Comparison of ENCODE assay signal across 1 cellular context in genomic region chr1:244864253-244865027, GRCh38.
TF ChIP-seq lines count a peak whose summit lies in the region.

TSS of gene HNRNPU (minus strand) at chr1:244864543. CDS start at chr1:244864307, 236 bp downstream.

TF ChIP-seq in HepG2, 621 proteins besides CTCF, POLR2A, EP300 and RAD21 (continued from another document and continues in another):
- TF ChIP-seq HMGXB3 (CRISPR knock-in tag; IDR thresholded peaks at IDR 0.05; ENCODE audit: borderline replicate concordance): 0 out of 2 replicates have a peak, but pooled peaks have one; percentile 32
- no peak for TF ChIP-seq CHD4 (IDR thresholded peaks at IDR 0.05; ENCODE audit: borderline replicate concordance, low read length)
- peak in 1 of 2 experiments; percentile 46; a peak in 1 of 4 replicates for TF ChIP-seq ATF4 (CRISPR knock-in tag; IDR thresholded peaks at IDR 0.05)
- TF ChIP-seq MEIS2 (CRISPR knock-in tag; IDR thresholded peaks at IDR 0.05): no peak; the same call in 1 of the 2 replicates
- TF ChIP-seq ZNF704 (CRISPR knock-in tag; IDR thresholded peaks at IDR 0.05; ENCODE audit: borderline replicate concordance): 0 out of 2 replicates have a peak, but pooled peaks have one; percentile 25
- TF ChIP-seq ZNF280B (CRISPR knock-in tag; IDR thresholded peaks at IDR 0.05; ENCODE audit: borderline replicate concordance): no peak; the same call in 1 of the 2 replicates
- TF ChIP-seq ELF4 (CRISPR knock-in tag; IDR thresholded peaks at IDR 0.05; ENCODE audit: borderline replicate concordance): no peak; the same call in 1 of the 2 replicates
- no peak for TF ChIP-seq FIP1L1 (IDR thresholded peaks at IDR 0.05; ENCODE audit: borderline replicate concordance, insufficient read depth, low read depth, low read length)
- TF ChIP-seq ZNF180 (CRISPR knock-in tag; IDR thresholded peaks at IDR 0.05; ENCODE audit: borderline replicate concordance, low read depth): no peak
- no peak for TF ChIP-seq RBAK (CRISPR knock-in tag; IDR thresholded peaks at IDR 0.05)
- 0 out of 2 replicates have a peak, but pooled peaks have one; percentile 25 for TF ChIP-seq CSRNP1 (CRISPR knock-in tag; IDR thresholded peaks at IDR 0.05)
- no peak for TF ChIP-seq NR2F2 (IDR thresholded peaks at IDR 0.05; ENCODE audit: borderline replicate concordance, low read depth)
- TF ChIP-seq HMGA1 (CRISPR knock-in tag; conservative IDR thresholded peaks at IDR 0.05): no peak
- no peak for TF ChIP-seq ZNF251 (CRISPR knock-in tag; IDR thresholded peaks at IDR 0.05)
- no peak; the same call in 1 of the 2 replicates for TF ChIP-seq CCDC6 (CRISPR knock-in tag; IDR thresholded peaks at IDR 0.05)
- peak; percentile 66; the same call in 1 of the 2 replicates for TF ChIP-seq ZNF350 (CRISPR knock-in tag; IDR thresholded peaks at IDR 0.05; ENCODE audit: borderline replicate concordance, low read depth)
- peak; percentile 81; the same call in 1 of the 2 replicates for TF ChIP-seq ARNT2 (CRISPR knock-in tag; IDR thresholded peaks at IDR 0.05; ENCODE audit: low read depth)
- no peak for TF ChIP-seq MTF1 (CRISPR knock-in tag; IDR thresholded peaks at IDR 0.05)
- no peak for TF ChIP-seq NBN (conservative IDR thresholded peaks at IDR 0.05)
- no peak for TF ChIP-seq SUZ12 (IDR thresholded peaks at IDR 0.05; ENCODE audit: low read depth, low read length)
- 0 out of 2 replicates have a peak, but pooled peaks have one; percentile 32 for TF ChIP-seq ZNF101 (CRISPR knock-in tag; IDR thresholded peaks at IDR 0.05; ENCODE audit: borderline replicate concordance, low read depth)
- TF ChIP-seq ZNF644 (CRISPR knock-in tag; IDR thresholded peaks at IDR 0.05; ENCODE audit: low read depth): 0 out of 2 replicates have a peak, but pooled peaks have one; percentile 17
- peak; percentile 74 for TF ChIP-seq PATZ1 (CRISPR knock-in tag; IDR thresholded peaks at IDR 0.05)
- TF ChIP-seq ZNF33B (CRISPR knock-in tag; IDR thresholded peaks at IDR 0.05): no peak
- no peak for TF ChIP-seq NFRKB (IDR thresholded peaks at IDR 0.05)
- TF ChIP-seq PRMT3 (CRISPR knock-in tag; IDR thresholded peaks at IDR 0.05; ENCODE audit: borderline replicate concordance, low read depth): no peak; the same call in 1 of the 2 replicates
- peak; percentile 30; the same call in 1 of the 2 replicates for TF ChIP-seq TFAP4 (IDR thresholded peaks at IDR 0.05; ENCODE audit: borderline replicate concordance, low read depth)
- peak; percentile 73; the same call in 1 of the 2 replicates for TF ChIP-seq TSC22D2 (CRISPR knock-in tag; IDR thresholded peaks at IDR 0.05; ENCODE audit: borderline replicate concordance)
- TF ChIP-seq ZNF432 (CRISPR knock-in tag; IDR thresholded peaks at IDR 0.05; ENCODE audit: borderline replicate concordance): no peak
- TF ChIP-seq TCF7 (IDR thresholded peaks at IDR 0.05; ENCODE audit: low read depth): no peak
- TF ChIP-seq ZNF652 (CRISPR knock-in tag; IDR thresholded peaks at IDR 0.05; ENCODE audit: borderline replicate concordance, low read depth): no peak
- no peak for TF ChIP-seq MAF1 (CRISPR knock-in tag; IDR thresholded peaks at IDR 0.05; ENCODE audit: borderline replicate concordance)
- TF ChIP-seq NFYC (CRISPR knock-in tag; IDR thresholded peaks at IDR 0.05): no peak
- TF ChIP-seq LBX2 (CRISPR knock-in tag; IDR thresholded peaks at IDR 0.05; ENCODE audit: borderline replicate concordance): 0 out of 2 replicates have a peak, but pooled peaks have one; percentile 57
- no peak for TF ChIP-seq FOXJ3 (CRISPR knock-in tag; IDR thresholded peaks at IDR 0.05; ENCODE audit: borderline replicate concordance)
- TF ChIP-seq MIXL1 (CRISPR knock-in tag; IDR thresholded peaks at IDR 0.05): 0 out of 2 replicates have a peak, but pooled peaks have one; percentile 56
- peak; percentile 59 for TF ChIP-seq GATAD1 (CRISPR knock-in tag; IDR thresholded peaks at IDR 0.05)
- TF ChIP-seq RFXANK (CRISPR knock-in tag; IDR thresholded peaks at IDR 0.05): no peak
- TF ChIP-seq ZXDC (CRISPR knock-in tag; IDR thresholded peaks at IDR 0.05): no peak
- TF ChIP-seq HNF4G (IDR thresholded peaks at IDR 0.05; ENCODE audit: borderline replicate concordance, low read depth, low read length): no peak
- TF ChIP-seq HNF4G (CRISPR knock-in tag; IDR thresholded peaks at IDR 0.05; ENCODE audit: borderline replicate concordance, low read depth): no peak
- TF ChIP-seq SNAPC2 (CRISPR knock-in tag; IDR thresholded peaks at IDR 0.05): no peak
- no peak; the same call in 1 of the 2 replicates for TF ChIP-seq ZNF367 (CRISPR knock-in tag; IDR thresholded peaks at IDR 0.05; ENCODE audit: borderline replicate concordance)
- TF ChIP-seq CEBPG (CRISPR knock-in tag; IDR thresholded peaks at IDR 0.05): 0 out of 2 replicates have a peak, but pooled peaks have one; percentile 42
- 0 out of 2 replicates have a peak, but pooled peaks have one; percentile 55 for TF ChIP-seq NFIC (IDR thresholded peaks at IDR 0.05; ENCODE audit: low read length)
- no peak for TF ChIP-seq RAD51 (IDR thresholded peaks at IDR 0.05; ENCODE audit: borderline replicate concordance)
- TF ChIP-seq KDM3A (CRISPR knock-in tag; IDR thresholded peaks at IDR 0.05; ENCODE audit: low read depth): peak; percentile 53; the same call in 1 of the 2 replicates
